8 cellular contexts compared by ENCODE assay signal in the genomic region with DNA sequence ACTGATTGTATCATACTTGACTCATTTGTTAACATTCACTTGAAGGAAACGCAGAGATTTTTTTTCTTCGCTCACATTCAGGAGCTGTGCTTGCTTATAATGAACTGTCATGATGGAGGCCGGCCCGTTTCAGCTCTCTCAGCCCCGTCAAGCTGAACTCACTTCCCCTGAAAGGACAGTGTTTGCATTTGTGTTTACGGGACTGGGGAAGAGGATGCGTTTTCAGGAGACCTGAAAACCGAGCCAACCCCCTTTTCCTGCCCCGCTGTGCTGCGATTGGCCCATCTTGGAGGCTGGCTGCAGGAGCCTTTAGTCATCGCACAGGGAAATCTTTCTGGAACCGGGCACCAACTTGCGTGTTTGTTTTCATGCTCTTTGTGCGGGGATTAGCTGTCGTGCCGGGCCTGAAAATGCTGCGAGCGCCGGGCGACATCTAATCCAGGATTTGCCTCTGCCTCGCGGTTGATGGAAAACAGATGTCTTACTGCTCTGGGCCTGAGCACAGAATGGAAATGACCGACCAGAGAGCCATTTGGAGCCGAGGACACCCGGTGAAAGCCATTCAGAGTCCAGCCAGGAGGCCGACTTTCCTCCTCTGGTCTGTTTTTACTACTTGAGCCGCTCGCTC. TPM values are rescaled to one million over a fixed set of nuclear protein-coding genes. Genes with fewer than 3 reads are reported as not detected.
A peak's percentile ranks its signal among the peaks of the same experiment; 100 is the strongest.
DNase-seq lines count a peak whose midpoint lies in the region; ATAC-seq and TF ChIP-seq lines count a peak whose summit lies in the region.

No MANE protein-coding gene starts in this region.

- peak overlapping the region; percentile 77 for H3K4me2 ChIP-seq in fibroblast of lung (ENCODE audit: extremely low read depth, insufficient read depth, low read length)

- peak overlapping the region; percentile 84 for H3K9ac ChIP-seq in fibroblast of lung (ENCODE audit: insufficient read depth, low read length)
- peak overlapping the region; percentile 90 for H3K9ac ChIP-seq in mucosa of stomach (ENCODE audit: low read length)

- H3K9me3 ChIP-seq in fibroblast of lung (ENCODE audit: control insufficient read depth, insufficient read depth, low read depth, low read length), result no peaks in the 10 kb centered on the region
- no peaks in the 10 kb centered on the region for H3K9me3 ChIP-seq in mucosa of stomach (ENCODE audit: control insufficient read depth, low read length)
- no peaks in the 10 kb centered on the region for H3K9me3 ChIP-seq in tibial artery

- H3K27me3 Mint-ChIP-seq in activated T-cell treated with anti-CD3 and anti-CD28 coated beads, Interleukin-2, amount 50 U/mL, for 4 hours (ENCODE audit: low read depth), result peaks cover 6% of the 10 kb centered on the region

- H3K27ac ChIP-seq in fibroblast of lung (ENCODE audit: insufficient read depth, low read length), result peak overlapping the region; percentile 95
- peak overlapping the region; percentile 85 to 96 for H3K27ac ChIP-seq in tibial artery

- peak; percentile 82 to 83 for ATAC-seq in activated T-cell treated with anti-CD3 and anti-CD28 coated beads, Interleukin-2, amount 50 U/mL, for 4 hours

- H3K4me3 ChIP-seq in fibroblast of lung (replicated peaks in 1 of 4; ENCODE audit: control extremely low read depth in 1 of 4, insufficient read depth in 1 of 4, low read depth in 3 of 4, low read length in 4 of 4), result peak overlapping the region; percentile 40 to 88 (median 80)
- peak overlapping the region; percentile 81 for H3K4me3 ChIP-seq in mucosa of stomach (ENCODE audit: low read length)
- peak overlapping the region; percentile 69 to 75 for H3K4me3 ChIP-seq in tibial artery

- H2AFZ ChIP-seq in fibroblast of lung (ENCODE audit: low read length), result peak overlapping the region; percentile 79

- H3K4me1 ChIP-seq in fibroblast of lung (ENCODE audit: control insufficient read depth, extremely low read depth, insufficient read depth, low read length), result peaks cover 10% of the 10 kb centered on the region
- peaks cover 31% of the 10 kb centered on the region for H3K4me1 ChIP-seq in mucosa of stomach (ENCODE audit: control insufficient read depth, insufficient read depth, low read length)
- peaks cover 0 to 20% (median 4%) of the 10 kb centered on the region in 4 donors for H3K4me1 ChIP-seq in tibial artery

- H4K20me1 ChIP-seq in fibroblast of lung (ENCODE audit: control insufficient read depth, extremely low read depth, insufficient read depth, low read length), result no peaks in the 10 kb centered on the region

- H3K27me3 ChIP-seq in fibroblast of lung (ENCODE audit: control insufficient read depth, insufficient read depth, low read length), result no peaks in the 10 kb centered on the region
- H3K27me3 ChIP-seq in mucosa of stomach (ENCODE audit: control insufficient read depth, insufficient read depth, low read length), result no peaks in the 10 kb centered on the region
- no peaks in the 10 kb centered on the region for H3K27me3 ChIP-seq in tibial artery

- no peaks in the 10 kb centered on the region for H3K36me3 Mint-ChIP-seq in activated T-cell treated with anti-CD3 and anti-CD28 coated beads, Interleukin-2, amount 50 U/mL, for 4 hours (ENCODE audit: insufficient read depth)

- intact Hi-C loops in tibial artery (cut with DNase I; ENCODE audit: low total_unique reads), result loop anchor here (10.0 kb wide), 2 partner anchors 77 to 353 kb away; no protein-coding TSS in a partner anchor

- H3K4me1 Mint-ChIP-seq in activated T-cell treated with anti-CD3 and anti-CD28 coated beads, Interleukin-2, amount 50 U/mL, for 4 hours (ENCODE audit: low read depth), result peaks cover 31% of the 10 kb centered on the region

- no peaks in the 10 kb centered on the region for H3K9me3 Mint-ChIP-seq in activated T-cell treated with anti-CD3 and anti-CD28 coated beads, Interleukin-2, amount 50 U/mL, for 4 hours

- peak overlapping the region; percentile 85 for H3K4me3 Mint-ChIP-seq in activated T-cell treated with anti-CD3 and anti-CD28 coated beads, Interleukin-2, amount 50 U/mL, for 4 hours

- peak; percentile 72 for DNase-seq in GM04504 (ENCODE audit: low read depth)
- peak; percentile 59 for DNase-seq in H4 (ENCODE audit: low spot score)
- DNase-seq in NCI-H1048 (lab: John Stamatoyannopoulos, UW), result peak; percentile 55
- peak; percentile 5 for DNase-seq in activated T-cell treated with anti-CD3 and anti-CD28 coated beads, Interleukin-2, amount 50 U/mL, for 4 hours
- DNase-seq in fibroblast of lung (ENCODE audit: low read depth in 2 of 2), result peak; percentile 84 to 86
- DNase-seq in tibial artery, result peak; percentile 63 to 80
- DNase-seq in NOMO-1 (lab: John Stamatoyannopoulos, UW; ENCODE audit: unreplicated experiment in 2 of 2), result no peak

- peaks cover 37% of the 10 kb centered on the region for H3K79me2 ChIP-seq in fibroblast of lung (ENCODE audit: control insufficient read depth, insufficient read depth, low read length)

- no peaks in the 10 kb centered on the region for H3K36me3 ChIP-seq in fibroblast of lung (ENCODE audit: control insufficient read depth, insufficient read depth, low read length)
- no peaks in the 10 kb centered on the region for H3K36me3 ChIP-seq in mucosa of stomach (ENCODE audit: control insufficient read depth, insufficient read depth, low read length)
- no peaks in the 10 kb centered on the region for H3K36me3 ChIP-seq in tibial artery

- TF ChIP-seq CTCF in fibroblast of lung (conservative IDR thresholded peaks at IDR 0.05 in 1 of 2, IDR thresholded peaks at IDR 0.05 in 1 of 2; ENCODE audit: low read depth in 1 of 2, low read length in 2 of 2), result no peak
- TF ChIP-seq CTCF in tibial artery (IDR thresholded peaks at IDR 0.05), result no peak

RNA-seq across cellular contexts. Expression of gene TRIM2, which starts 18.0 kb away (rescaled TPM):
- total RNA-seq in H4 (2014; rRNA removed; shearing (Covaris generic)), result 16.5 and 22.0 TPM in 2 replicates
- under 1 TPM; 0.34 to 0.94 (median 0.49) TPM for total RNA-seq in activated T-cell treated with anti-CD3 and anti-CD28 coated beads, Interleukin-2, amount 50 U/mL, for 4 hours
- total RNA-seq in fibroblast of lung, result 70.4 and 90.8 TPM in 2 replicates
- polyA plus RNA-seq in fibroblast of lung, result 39.6 and 41.2 TPM in 2 replicates
- polyA plus RNA-seq in fibroblast of lung (2012), result 23.4 and 23.5 TPM in 2 replicates
- polyA minus RNA-seq in fibroblast of lung (ENCODE audit: low replicate concordance), result 110 and 116 TPM in 2 replicates

Comparison
In these comparisons a context has a peak if more than half of its experiments do, and no peak if none do; other contexts are left out.
1. DNase-seq: peak in GM04504 (single experiment), H4 (single experiment), NCI-H1048 (single experiment), activated T-cell treated with anti-CD3 and anti-CD28 coated beads, Interleukin-2, amount 50 U/mL, for 4 hours (single experiment), fibroblast of lung (2 of 2) and tibial artery (2 of 2); none in NOMO-1 (0 of 2).
2. Peak in every context shown above with its lines, with median percentiles within 50 percentile points of each other: H3K4me3 ChIP-seq.